8 cellular contexts compared by ENCODE assay signal in the genomic region with DNA sequence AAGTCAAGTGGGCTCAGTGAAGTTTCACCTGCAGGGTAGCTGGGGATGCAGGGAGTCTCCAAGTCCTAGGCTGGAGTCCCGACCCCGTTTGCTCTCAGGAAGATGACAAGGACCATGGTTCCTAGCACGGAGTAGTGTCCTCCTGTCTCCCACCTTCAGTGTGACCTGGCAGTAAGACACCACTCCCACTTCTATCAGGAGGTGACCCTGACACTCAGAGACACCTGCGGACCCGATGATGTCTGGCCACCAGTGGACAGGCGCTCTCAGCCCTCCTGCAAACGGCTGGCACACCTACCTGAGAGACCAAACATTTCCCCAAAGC. TPM values are rescaled to one million over a fixed set of nuclear protein-coding genes. Genes with fewer than 3 reads are reported as not detected.
DNase-seq lines count a peak whose midpoint lies in the region; ATAC-seq and TF ChIP-seq lines count a peak whose summit lies in the region.

No MANE protein-coding gene starts in this region.

- H3K27ac Mint-ChIP-seq in HFFc6, result peak overlapping the region; percentile 82
- peak overlapping the region; percentile 83 to 96 (median 93) for H3K27ac Mint-ChIP-seq in brain

- H3K27ac ChIP-seq in mesodermal cell (ENCODE audit: low read depth, low read length, severe bottlenecking), result no peak overlapping the region

- H3K27me3 Mint-ChIP-seq in HFFc6 (ENCODE audit: insufficient read depth) (peaks cover 4% of the 10 kb centered on the region), brain (peaks cover 7% of the 10 kb centered on the region)

- peak overlapping the region; percentile 94 for H3K4me3 Mint-ChIP-seq in HFFc6
- peak overlapping the region; percentile 84 to 98 (median 95) for H3K4me3 Mint-ChIP-seq in brain

- TF ChIP-seq CTCF in AG04449 (IDR thresholded peaks at IDR 0.05; ENCODE audit: insufficient read depth, low read length, missing control alignments), result no peak
- no peak for TF ChIP-seq CTCF in HFFc6 (IDR thresholded peaks at IDR 0.05)
- TF ChIP-seq CTCF in brain (conservative IDR thresholded peaks at IDR 0.05), result no peak

- CTCF ChIA-PET in AG04449 (lab: Yijun Ruan, JAX), result interaction anchor here (0.9 to 5.3 kb wide), 26 partner anchors 9 to 292 kb away, joined by 3 to 46 read pairs (median 5); a partner anchor contains a TSS

- peaks cover 26% of the 10 kb centered on the region for H3K36me3 ChIP-seq in mesodermal cell (ENCODE audit: control insufficient read depth, insufficient read depth, low read length)

- peak overlapping the region; percentile 76 for H3K4me3 ChIP-seq in AG04449 (ENCODE audit: low read depth, low read length)
- peak overlapping the region; percentile 75 for H3K4me3 ChIP-seq in mesodermal cell (ENCODE audit: extremely low read depth, insufficient read depth, low read length, poor library complexity, severe bottlenecking)

- no peaks in the 10 kb centered on the region for H3K9me3 ChIP-seq in mesodermal cell (ENCODE audit: control insufficient read depth, low read length)

- H3K9me3 Mint-ChIP-seq in HFFc6, result no peaks in the 10 kb centered on the region
- H3K9me3 Mint-ChIP-seq in brain, result no peaks in the 10 kb centered on the region

- peaks cover 7% of the 10 kb centered on the region; the same call in 1 of the 2 replicates for H3K36me3 Mint-ChIP-seq in HFFc6 (ENCODE audit: low read depth)
- H3K36me3 Mint-ChIP-seq in brain, result peaks cover 33% of the 10 kb centered on the region

- H3K4me1 Mint-ChIP-seq in HFFc6 (ENCODE audit: low read depth), result peaks cover 41% of the 10 kb centered on the region
- peaks cover 49% of the 10 kb centered on the region for H3K4me1 Mint-ChIP-seq in brain

- 36 to 61% methylated on average over 5 to 7 of the region's 7 CpGs for WGBS in mesodermal cell (ENCODE audit: insufficient coverage in 2 of 2), 2 experiments

- DNase-seq in AG04449 (ENCODE audit: low read depth, low spot score) (no peak), HFFc6 (no peak), NCI-H524 treated with DMSO at 0.1 percent for 48 hours (lab: John Stamatoyannopoulos, UW) (no peak), nucleus accumbens (lab: John Stamatoyannopoulos, UW) (no peak), HUDEP-2 (lab: John Stamatoyannopoulos, UW; ENCODE audit: unreplicated experiment in 76 of 76) (no peak)

- H3K4me1 ChIP-seq in mesodermal cell (ENCODE audit: control insufficient read depth, insufficient read depth, low read length, poor library complexity, severe bottlenecking), result peaks cover 14% of the 10 kb centered on the region

- POLR2A ChIA-PET in AG04449 (lab: Yijun Ruan, JAX), result interaction anchor here (0.6 to 2.3 kb wide), 4 partner anchors 35 to 98 kb away, joined by 4 to 12 read pairs (median 5); a partner anchor contains a TSS

- ATAC-seq in HG02852 (IDR thresholded peaks at IDR 0.05; ENCODE audit: unreplicated experiment), result no peak

RNA-seq across cellular contexts. Expression of a gene that starts 1.1 kb away (rescaled TPM):
- 10 to 100 TPM; 73.2 to 87.6 (median 75.3) TPM for total RNA-seq in HFFc6 (2021; fragmentation: NEBNext Ultra II Directional; extraction: Animal tissue kit (Norgen Biotek cat#: 25700))
- polyA plus RNA-seq in brain (ENCODE audit: insufficient read depth, low read depth, low replicate concordance), result 109 TPM
- polyA plus RNA-seq in mesodermal cell (2013, experiment 1 of 2), result 33.9 TPM
- polyA plus RNA-seq in mesodermal cell (2013, experiment 2 of 2), result 36.6 TPM

RNA-seq across cellular contexts. Expression of a gene that starts 35.4 kb away (rescaled TPM):
- total RNA-seq in HFFc6 (2021; fragmentation: NEBNext Ultra II Directional; extraction: Animal tissue kit (Norgen Biotek cat#: 25700)), result 10 to 100 TPM; 64.0 to 73.5 (median 68.7) TPM
- polyA plus RNA-seq in brain (ENCODE audit: insufficient read depth, low read depth, low replicate concordance), result 65.7 TPM
- polyA plus RNA-seq in mesodermal cell (2013, experiment 1 of 2), result 81.1 TPM
- polyA plus RNA-seq in mesodermal cell (2013, experiment 2 of 2), result 94.7 TPM
